ENCODE assay signal across 1 cellular context in the genomic region with DNA sequence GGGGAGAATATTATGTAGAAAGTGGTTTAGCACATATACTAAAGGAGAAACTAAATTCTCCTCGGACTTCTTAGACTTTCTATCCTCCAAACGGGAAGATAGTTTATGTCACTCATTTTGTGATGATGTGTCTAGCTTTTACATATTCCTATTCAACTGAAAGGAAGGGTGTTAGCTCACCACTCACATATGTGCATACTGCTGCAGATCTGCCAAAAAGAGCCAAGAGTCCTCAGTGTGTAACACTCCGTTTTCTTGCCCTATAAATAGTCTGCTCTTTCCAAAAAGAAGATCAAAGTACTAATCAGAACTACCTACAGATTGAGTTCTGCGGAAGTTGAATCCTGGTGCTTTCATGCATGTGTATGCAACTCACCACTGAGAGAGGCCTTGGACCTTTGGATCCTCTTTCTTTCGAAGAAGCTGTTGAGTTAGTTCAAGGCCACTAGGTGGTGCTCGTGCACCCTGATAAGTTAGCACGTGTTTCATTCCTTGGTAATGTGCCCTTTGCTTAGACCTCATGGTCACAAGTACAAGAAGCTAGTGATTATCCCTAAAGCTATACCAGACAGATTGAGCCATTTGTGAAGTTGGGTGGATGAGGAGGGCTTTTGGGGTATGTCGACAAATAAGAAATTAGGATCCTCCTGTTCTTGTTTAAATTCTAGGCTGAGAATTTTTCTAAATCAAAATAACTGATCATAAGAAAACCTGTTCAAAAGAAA.
TF ChIP-seq lines count a peak whose summit lies in the region.

No MANE protein-coding gene starts in this region.

TF ChIP-seq in K562, 482 proteins besides CTCF, POLR2A, EP300 and RAD21 (continued from another document and continues in another):
- TF ChIP-seq, protein P1, sequence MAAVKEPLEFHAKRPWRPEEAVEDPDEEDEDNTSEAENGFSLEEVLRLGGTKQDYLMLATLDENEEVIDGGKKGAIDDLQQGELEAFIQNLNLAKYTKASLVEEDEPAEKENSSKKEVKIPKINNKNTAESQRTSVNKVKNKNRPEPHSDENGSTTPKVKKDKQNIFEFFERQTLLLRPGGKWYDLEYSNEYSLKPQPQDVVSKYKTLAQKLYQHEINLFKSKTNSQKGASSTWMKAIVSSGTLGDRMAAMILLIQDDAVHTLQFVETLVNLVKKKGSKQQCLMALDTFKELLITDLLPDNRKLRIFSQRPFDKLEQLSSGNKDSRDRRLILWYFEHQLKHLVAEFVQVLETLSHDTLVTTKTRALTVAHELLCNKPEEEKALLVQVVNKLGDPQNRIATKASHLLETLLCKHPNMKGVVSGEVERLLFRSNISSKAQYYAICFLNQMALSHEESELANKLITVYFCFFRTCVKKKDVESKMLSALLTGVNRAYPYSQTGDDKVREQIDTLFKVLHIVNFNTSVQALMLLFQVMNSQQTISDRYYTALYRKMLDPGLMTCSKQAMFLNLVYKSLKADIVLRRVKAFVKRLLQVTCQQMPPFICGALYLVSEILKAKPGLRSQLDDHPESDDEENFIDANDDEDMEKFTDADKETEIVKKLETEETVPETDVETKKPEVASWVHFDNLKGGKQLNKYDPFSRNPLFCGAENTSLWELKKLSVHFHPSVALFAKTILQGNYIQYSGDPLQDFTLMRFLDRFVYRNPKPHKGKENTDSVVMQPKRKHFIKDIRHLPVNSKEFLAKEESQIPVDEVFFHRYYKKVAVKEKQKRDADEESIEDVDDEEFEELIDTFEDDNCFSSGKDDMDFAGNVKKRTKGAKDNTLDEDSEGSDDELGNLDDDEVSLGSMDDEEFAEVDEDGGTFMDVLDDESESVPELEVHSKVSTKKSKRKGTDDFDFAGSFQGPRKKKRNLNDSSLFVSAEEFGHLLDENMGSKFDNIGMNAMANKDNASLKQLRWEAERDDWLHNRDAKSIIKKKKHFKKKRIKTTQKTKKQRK (IDR thresholded peaks at IDR 0.05; ENCODE audit: borderline replicate concordance, low read depth, low read length): no peak
- TF ChIP-seq, protein P2, sequence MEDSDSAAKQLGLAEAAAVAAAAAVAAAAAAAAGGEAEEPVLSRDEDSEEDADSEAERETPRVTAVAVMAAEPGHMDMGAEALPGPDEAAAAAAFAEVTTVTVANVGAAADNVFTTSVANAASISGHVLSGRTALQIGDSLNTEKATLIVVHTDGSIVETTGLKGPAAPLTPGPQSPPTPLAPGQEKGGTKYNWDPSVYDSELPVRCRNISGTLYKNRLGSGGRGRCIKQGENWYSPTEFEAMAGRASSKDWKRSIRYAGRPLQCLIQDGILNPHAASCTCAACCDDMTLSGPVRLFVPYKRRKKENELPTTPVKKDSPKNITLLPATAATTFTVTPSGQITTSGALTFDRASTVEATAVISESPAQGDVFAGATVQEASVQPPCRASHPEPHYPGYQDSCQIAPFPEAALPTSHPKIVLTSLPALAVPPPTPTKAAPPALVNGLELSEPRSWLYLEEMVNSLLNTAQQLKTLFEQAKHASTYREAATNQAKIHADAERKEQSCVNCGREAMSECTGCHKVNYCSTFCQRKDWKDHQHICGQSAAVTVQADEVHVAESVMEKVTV (CRISPR knock-in tag; IDR thresholded peaks at IDR 0.05): peak; percentile 88
- 0 out of 2 replicates have a peak, but pooled peaks have one; percentile 9 for TF ChIP-seq ZNF354B (CRISPR knock-in tag; IDR thresholded peaks at IDR 0.05)
- TF ChIP-seq, protein P3, sequence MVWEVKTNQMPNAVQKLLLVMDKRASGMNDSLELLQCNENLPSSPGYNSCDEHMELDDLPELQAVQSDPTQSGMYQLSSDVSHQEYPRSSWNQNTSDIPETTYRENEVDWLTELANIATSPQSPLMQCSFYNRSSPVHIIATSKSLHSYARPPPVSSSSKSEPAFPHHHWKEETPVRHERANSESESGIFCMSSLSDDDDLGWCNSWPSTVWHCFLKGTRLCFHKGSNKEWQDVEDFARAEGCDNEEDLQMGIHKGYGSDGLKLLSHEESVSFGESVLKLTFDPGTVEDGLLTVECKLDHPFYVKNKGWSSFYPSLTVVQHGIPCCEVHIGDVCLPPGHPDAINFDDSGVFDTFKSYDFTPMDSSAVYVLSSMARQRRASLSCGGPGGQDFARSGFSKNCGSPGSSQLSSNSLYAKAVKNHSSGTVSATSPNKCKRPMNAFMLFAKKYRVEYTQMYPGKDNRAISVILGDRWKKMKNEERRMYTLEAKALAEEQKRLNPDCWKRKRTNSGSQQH (CRISPR knock-in tag; IDR thresholded peaks at IDR 0.05): no peak
- TF ChIP-seq, protein P4, sequence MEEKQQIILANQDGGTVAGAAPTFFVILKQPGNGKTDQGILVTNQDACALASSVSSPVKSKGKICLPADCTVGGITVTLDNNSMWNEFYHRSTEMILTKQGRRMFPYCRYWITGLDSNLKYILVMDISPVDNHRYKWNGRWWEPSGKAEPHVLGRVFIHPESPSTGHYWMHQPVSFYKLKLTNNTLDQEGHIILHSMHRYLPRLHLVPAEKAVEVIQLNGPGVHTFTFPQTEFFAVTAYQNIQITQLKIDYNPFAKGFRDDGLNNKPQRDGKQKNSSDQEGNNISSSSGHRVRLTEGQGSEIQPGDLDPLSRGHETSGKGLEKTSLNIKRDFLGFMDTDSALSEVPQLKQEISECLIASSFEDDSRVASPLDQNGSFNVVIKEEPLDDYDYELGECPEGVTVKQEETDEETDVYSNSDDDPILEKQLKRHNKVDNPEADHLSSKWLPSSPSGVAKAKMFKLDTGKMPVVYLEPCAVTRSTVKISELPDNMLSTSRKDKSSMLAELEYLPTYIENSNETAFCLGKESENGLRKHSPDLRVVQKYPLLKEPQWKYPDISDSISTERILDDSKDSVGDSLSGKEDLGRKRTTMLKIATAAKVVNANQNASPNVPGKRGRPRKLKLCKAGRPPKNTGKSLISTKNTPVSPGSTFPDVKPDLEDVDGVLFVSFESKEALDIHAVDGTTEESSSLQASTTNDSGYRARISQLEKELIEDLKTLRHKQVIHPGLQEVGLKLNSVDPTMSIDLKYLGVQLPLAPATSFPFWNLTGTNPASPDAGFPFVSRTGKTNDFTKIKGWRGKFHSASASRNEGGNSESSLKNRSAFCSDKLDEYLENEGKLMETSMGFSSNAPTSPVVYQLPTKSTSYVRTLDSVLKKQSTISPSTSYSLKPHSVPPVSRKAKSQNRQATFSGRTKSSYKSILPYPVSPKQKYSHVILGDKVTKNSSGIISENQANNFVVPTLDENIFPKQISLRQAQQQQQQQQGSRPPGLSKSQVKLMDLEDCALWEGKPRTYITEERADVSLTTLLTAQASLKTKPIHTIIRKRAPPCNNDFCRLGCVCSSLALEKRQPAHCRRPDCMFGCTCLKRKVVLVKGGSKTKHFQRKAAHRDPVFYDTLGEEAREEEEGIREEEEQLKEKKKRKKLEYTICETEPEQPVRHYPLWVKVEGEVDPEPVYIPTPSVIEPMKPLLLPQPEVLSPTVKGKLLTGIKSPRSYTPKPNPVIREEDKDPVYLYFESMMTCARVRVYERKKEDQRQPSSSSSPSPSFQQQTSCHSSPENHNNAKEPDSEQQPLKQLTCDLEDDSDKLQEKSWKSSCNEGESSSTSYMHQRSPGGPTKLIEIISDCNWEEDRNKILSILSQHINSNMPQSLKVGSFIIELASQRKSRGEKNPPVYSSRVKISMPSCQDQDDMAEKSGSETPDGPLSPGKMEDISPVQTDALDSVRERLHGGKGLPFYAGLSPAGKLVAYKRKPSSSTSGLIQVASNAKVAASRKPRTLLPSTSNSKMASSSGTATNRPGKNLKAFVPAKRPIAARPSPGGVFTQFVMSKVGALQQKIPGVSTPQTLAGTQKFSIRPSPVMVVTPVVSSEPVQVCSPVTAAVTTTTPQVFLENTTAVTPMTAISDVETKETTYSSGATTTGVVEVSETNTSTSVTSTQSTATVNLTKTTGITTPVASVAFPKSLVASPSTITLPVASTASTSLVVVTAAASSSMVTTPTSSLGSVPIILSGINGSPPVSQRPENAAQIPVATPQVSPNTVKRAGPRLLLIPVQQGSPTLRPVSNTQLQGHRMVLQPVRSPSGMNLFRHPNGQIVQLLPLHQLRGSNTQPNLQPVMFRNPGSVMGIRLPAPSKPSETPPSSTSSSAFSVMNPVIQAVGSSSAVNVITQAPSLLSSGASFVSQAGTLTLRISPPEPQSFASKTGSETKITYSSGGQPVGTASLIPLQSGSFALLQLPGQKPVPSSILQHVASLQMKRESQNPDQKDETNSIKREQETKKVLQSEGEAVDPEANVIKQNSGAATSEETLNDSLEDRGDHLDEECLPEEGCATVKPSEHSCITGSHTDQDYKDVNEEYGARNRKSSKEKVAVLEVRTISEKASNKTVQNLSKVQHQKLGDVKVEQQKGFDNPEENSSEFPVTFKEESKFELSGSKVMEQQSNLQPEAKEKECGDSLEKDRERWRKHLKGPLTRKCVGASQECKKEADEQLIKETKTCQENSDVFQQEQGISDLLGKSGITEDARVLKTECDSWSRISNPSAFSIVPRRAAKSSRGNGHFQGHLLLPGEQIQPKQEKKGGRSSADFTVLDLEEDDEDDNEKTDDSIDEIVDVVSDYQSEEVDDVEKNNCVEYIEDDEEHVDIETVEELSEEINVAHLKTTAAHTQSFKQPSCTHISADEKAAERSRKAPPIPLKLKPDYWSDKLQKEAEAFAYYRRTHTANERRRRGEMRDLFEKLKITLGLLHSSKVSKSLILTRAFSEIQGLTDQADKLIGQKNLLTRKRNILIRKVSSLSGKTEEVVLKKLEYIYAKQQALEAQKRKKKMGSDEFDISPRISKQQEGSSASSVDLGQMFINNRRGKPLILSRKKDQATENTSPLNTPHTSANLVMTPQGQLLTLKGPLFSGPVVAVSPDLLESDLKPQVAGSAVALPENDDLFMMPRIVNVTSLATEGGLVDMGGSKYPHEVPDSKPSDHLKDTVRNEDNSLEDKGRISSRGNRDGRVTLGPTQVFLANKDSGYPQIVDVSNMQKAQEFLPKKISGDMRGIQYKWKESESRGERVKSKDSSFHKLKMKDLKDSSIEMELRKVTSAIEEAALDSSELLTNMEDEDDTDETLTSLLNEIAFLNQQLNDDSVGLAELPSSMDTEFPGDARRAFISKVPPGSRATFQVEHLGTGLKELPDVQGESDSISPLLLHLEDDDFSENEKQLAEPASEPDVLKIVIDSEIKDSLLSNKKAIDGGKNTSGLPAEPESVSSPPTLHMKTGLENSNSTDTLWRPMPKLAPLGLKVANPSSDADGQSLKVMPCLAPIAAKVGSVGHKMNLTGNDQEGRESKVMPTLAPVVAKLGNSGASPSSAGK (IDR thresholded peaks at IDR 0.05): peak; percentile 70
- no peak for TF ChIP-seq SUPT5H (IDR thresholded peaks at IDR 0.05)
- TF ChIP-seq ZNF583 (CRISPR knock-in tag; IDR thresholded peaks at IDR 0.05): no peak
- peak; percentile 82 for TF ChIP-seq BHLHE40 (IDR thresholded peaks at IDR 0.05; ENCODE audit: low read length)
- no peak for TF ChIP-seq ETS2 (tag; IDR thresholded peaks at IDR 0.05; ENCODE audit: borderline replicate concordance, poor library complexity, severe bottlenecking)
- TF ChIP-seq CTBP1 (IDR thresholded peaks at IDR 0.05; ENCODE audit: borderline replicate concordance): 0 out of 2 replicates have a peak, but pooled peaks have one; percentile 30
- TF ChIP-seq MXI1 (IDR thresholded peaks at IDR 0.05; ENCODE audit: low read depth, low read length): no peak
- TF ChIP-seq PYGO2 (tag; IDR thresholded peaks at IDR 0.05): no peak
- 0 out of 2 replicates have a peak, but pooled peaks have one; percentile 51 for TF ChIP-seq TOE1 (IDR thresholded peaks at IDR 0.05; ENCODE audit: borderline replicate concordance)
- no peak for TF ChIP-seq TOE1 (CRISPR knock-in tag; IDR thresholded peaks at IDR 0.05; ENCODE audit: borderline replicate concordance, low read depth)
- TF ChIP-seq MYC (IDR thresholded peaks at IDR 0.05; ENCODE audit: low read depth, low read length): peak; percentile 98
- TF ChIP-seq MYC (CRISPR knock-in tag; IDR thresholded peaks at IDR 0.05; ENCODE audit: borderline replicate concordance, low read depth): no peak
- TF ChIP-seq BRD9 (IDR thresholded peaks at IDR 0.05; ENCODE audit: low read depth, partially characterized antibody): no peak
- TF ChIP-seq RBBP5 (IDR thresholded peaks at IDR 0.05; ENCODE audit: borderline replicate concordance, insufficient read depth, low read length, poor library complexity, severe bottlenecking): no peak
- TF ChIP-seq, protein P5, sequence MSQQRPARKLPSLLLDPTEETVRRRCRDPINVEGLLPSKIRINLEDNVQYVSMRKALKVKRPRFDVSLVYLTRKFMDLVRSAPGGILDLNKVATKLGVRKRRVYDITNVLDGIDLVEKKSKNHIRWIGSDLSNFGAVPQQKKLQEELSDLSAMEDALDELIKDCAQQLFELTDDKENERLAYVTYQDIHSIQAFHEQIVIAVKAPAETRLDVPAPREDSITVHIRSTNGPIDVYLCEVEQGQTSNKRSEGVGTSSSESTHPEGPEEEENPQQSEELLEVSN (IDR thresholded peaks at IDR 0.05; ENCODE audit: borderline replicate concordance in 1 of 2, extremely low read depth in 1 of 2, insufficient read depth in 1 of 2, insufficient read length in 1 of 2, low read depth in 1 of 2, low read length in 1 of 2, poor library complexity in 1 of 2, severe bottlenecking in 1 of 2): peak; percentile 44 to 49
- peak; percentile 24; the same call in 1 of the 2 replicates for TF ChIP-seq LEF1 (IDR thresholded peaks at IDR 0.05)
- TF ChIP-seq GABPA (tag; conservative IDR thresholded peaks at IDR 0.05; ENCODE audit: low read depth): 0 out of 2 replicates have a peak, but pooled peaks have one; percentile 1
- TF ChIP-seq ZFX (CRISPR knock-in tag; IDR thresholded peaks at IDR 0.05): no peak
- peak; percentile 16 for TF ChIP-seq ZFP36 (IDR thresholded peaks at IDR 0.05; ENCODE audit: low read depth, low read length, partially characterized antibody)
- no peak for TF ChIP-seq HDAC6 (IDR thresholded peaks at IDR 0.05; ENCODE audit: low read depth, low read length)
- no peak for TF ChIP-seq ZNF324 (CRISPR knock-in tag; IDR thresholded peaks at IDR 0.05)
- TF ChIP-seq, protein P6, sequence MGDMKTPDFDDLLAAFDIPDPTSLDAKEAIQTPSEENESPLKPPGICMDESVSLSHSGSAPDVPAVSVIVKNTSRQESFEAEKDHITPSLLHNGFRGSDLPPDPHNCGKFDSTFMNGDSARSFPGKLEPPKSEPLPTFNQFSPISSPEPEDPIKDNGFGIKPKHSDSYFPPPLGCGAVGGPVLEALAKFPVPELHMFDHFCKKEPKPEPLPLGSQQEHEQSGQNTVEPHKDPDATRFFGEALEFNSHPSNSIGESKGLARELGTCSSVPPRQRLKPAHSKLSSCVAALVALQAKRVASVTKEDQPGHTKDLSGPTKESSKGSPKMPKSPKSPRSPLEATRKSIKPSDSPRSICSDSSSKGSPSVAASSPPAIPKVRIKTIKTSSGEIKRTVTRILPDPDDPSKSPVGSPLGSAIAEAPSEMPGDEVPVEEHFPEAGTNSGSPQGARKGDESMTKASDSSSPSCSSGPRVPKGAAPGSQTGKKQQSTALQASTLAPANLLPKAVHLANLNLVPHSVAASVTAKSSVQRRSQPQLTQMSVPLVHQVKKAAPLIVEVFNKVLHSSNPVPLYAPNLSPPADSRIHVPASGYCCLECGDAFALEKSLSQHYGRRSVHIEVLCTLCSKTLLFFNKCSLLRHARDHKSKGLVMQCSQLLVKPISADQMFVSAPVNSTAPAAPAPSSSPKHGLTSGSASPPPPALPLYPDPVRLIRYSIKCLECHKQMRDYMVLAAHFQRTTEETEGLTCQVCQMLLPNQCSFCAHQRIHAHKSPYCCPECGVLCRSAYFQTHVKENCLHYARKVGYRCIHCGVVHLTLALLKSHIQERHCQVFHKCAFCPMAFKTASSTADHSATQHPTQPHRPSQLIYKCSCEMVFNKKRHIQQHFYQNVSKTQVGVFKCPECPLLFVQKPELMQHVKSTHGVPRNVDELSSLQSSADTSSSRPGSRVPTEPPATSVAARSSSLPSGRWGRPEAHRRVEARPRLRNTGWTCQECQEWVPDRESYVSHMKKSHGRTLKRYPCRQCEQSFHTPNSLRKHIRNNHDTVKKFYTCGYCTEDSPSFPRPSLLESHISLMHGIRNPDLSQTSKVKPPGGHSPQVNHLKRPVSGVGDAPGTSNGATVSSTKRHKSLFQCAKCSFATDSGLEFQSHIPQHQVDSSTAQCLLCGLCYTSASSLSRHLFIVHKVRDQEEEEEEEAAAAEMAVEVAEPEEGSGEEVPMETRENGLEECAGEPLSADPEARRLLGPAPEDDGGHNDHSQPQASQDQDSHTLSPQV (IDR thresholded peaks at IDR 0.05): peak; percentile 60; the same call in 1 of the 2 replicates
